Comparison of ENCODE assay signal across 22 cellular contexts in genomic region chr1:236576004-236576403, GRCh38. TPM values are rescaled to one million over a fixed set of nuclear protein-coding genes. Genes with fewer than 3 reads are reported as not detected.
DNase-seq lines count a peak whose midpoint lies in the region; ATAC-seq and TF ChIP-seq lines count a peak whose summit lies in the region.
"Had no signal": no experiment of that assay in that cellular context is flagged by ENCODE, and none has a peak within 500 bp of the region (broad histone marks: within the 10 kb centered on the region; RNA-seq: fewer than 3 reads in every experiment).

No MANE protein-coding gene starts in this region.

- no peak for TF ChIP-seq CTCF in MCF 10A (IDR thresholded peaks at IDR 0.05; ENCODE audit: unreplicated experiment)
- no peak for TF ChIP-seq CTCF in breast epithelium (IDR thresholded peaks at IDR 0.05)

- H3K36me3 ChIP-seq in breast epithelium = peaks cover 12% of the 10 kb centered on the region

- no peak for TF ChIP-seq POLR2A in breast epithelium (IDR thresholded peaks at IDR 0.05)

- DNase-seq in MCF 10A (ENCODE audit: unreplicated experiment) (no peak), breast epithelium (ENCODE audit: low spot score in 2 of 2) (no peak), T-helper 17 cell (no peak), fibroblast of peridontal ligament (ENCODE audit: extremely low read depth) (peak; percentile 17), foreskin melanocyte (no peak), left ventricle myocardium superior (no peak), NCI-H1048 (lab: John Stamatoyannopoulos, UW) (no peak)
- DNase-seq in activated CD4-positive, alpha-beta memory T cell treated with anti-CD3 and anti-CD28 coated beads for 36 hours = no peak
- DNase-seq: activated CD4-positive, alpha-beta T cell treated with anti-CD3 and anti-CD28 coated beads, Interleukin-2, amount 10 ng/mL, durations not matched to agents 24 days and 14 days; activated naive CD4-positive, alpha-beta T cell treated with Interleukin-2 at 50 U/mL for 16 hours; aorta; cortex of kidney; H7; lower lobe of right lung; NCI-H187 treated with DMSO at 0.1 percent for 48 hours; NCI-H226; NCI-H82; OCI-M1; right cardiac atrium; SHP77; stimulated activated CD4-positive, alpha-beta T cell treated with anti-CD3 and anti-CD28 coated beads, Interleukin-15, amount 100 ng/mL, for 24 hours; T-cell had no signal

- H3K27me3 ChIP-seq in breast epithelium = no peaks in the 10 kb centered on the region

- CTCF ChIA-PET in MCF 10A (lab: Yijun Ruan, JAX) = interaction anchor here (0.7 to 1.0 kb wide), 2 partner anchors 35 to 39 kb away, joined by 3 read pairs; no protein-coding TSS in a partner anchor
- CTCF ChIA-PET in activated CD4-positive, alpha-beta memory T cell treated with anti-CD3 and anti-CD28 coated beads for 36 hours (lab: Charles Lee) = no interaction called here

- no peak overlapping the region for H3K4me3 ChIP-seq in breast epithelium
- H3K4me3 ChIP-seq: lower lobe of right lung had no signal

- no TSS peak for BruUV-seq in MCF 10A (replicated peaks; lab: Mats Ljungman, UMichigan)

- H3K4me1 Mint-ChIP-seq in MCF 10A (ENCODE audit: insufficient read depth, unreplicated experiment) (no peaks in the 10 kb centered on the region), T-helper 17 cell (no peaks in the 10 kb centered on the region)
- H3K4me1 Mint-ChIP-seq in activated CD4-positive, alpha-beta memory T cell treated with anti-CD3 and anti-CD28 coated beads for 36 hours (ENCODE audit: low read depth) = no peaks in the 10 kb centered on the region
- H3K4me1 Mint-ChIP-seq: activated CD4-positive, alpha-beta T cell treated with anti-CD3 and anti-CD28 coated beads, Interleukin-2, amount 10 ng/mL, durations not matched to agents 24 days and 14 days; T-cell had no signal

- no peaks in the 10 kb centered on the region for H3K9me3 ChIP-seq in breast epithelium
- H3K9me3 ChIP-seq in T-helper 17 cell (ENCODE audit: control insufficient read depth, low read length, poor library complexity, severe bottlenecking) = no peaks in the 10 kb centered on the region
- H3K9me3 ChIP-seq: lower lobe of right lung had no signal

- peaks cover 100% of the 10 kb centered on the region for H3K36me3 Mint-ChIP-seq in MCF 10A (ENCODE audit: insufficient read depth, unreplicated experiment)
- H3K36me3 Mint-ChIP-seq in T-helper 17 cell (ENCODE audit: low read depth) = peaks cover 2% of the 10 kb centered on the region
- peaks cover 42% of the 10 kb centered on the region for H3K36me3 Mint-ChIP-seq in activated CD4-positive, alpha-beta memory T cell treated with anti-CD3 and anti-CD28 coated beads for 36 hours

- no peaks in the 10 kb centered on the region for H3K9me3 Mint-ChIP-seq in MCF 10A (ENCODE audit: unreplicated experiment)
- no peaks in the 10 kb centered on the region for H3K9me3 Mint-ChIP-seq in activated CD4-positive, alpha-beta memory T cell treated with anti-CD3 and anti-CD28 coated beads for 36 hours
- H3K9me3 Mint-ChIP-seq: activated CD4-positive, alpha-beta T cell treated with anti-CD3 and anti-CD28 coated beads, Interleukin-2, amount 10 ng/mL, durations not matched to agents 24 days and 14 days; T-cell had no signal

- no peaks in the 10 kb centered on the region for H3K27me3 Mint-ChIP-seq in MCF 10A (ENCODE audit: insufficient read depth, unreplicated experiment)
- no peaks in the 10 kb centered on the region for H3K27me3 Mint-ChIP-seq in T-helper 17 cell
- H3K27me3 Mint-ChIP-seq in activated CD4-positive, alpha-beta memory T cell treated with anti-CD3 and anti-CD28 coated beads for 36 hours = no peaks in the 10 kb centered on the region
- H3K27me3 Mint-ChIP-seq: activated CD4-positive, alpha-beta T cell treated with anti-CD3 and anti-CD28 coated beads, Interleukin-2, amount 10 ng/mL, durations not matched to agents 24 days and 14 days; T-cell had no signal

- no peaks in the 10 kb centered on the region for H3K4me1 ChIP-seq in breast epithelium
- H3K4me1 ChIP-seq: lower lobe of right lung had no signal

- intact Hi-C loops in MCF 10A (cut with micrococcal nuclease) (no loop called here), breast epithelium (cut with DNase I; ENCODE audit: low total_unique reads) (no loop called here), left ventricle myocardium superior (cut with micrococcal nuclease) (no loop called here)
- intact Hi-C loops in activated CD4-positive, alpha-beta memory T cell treated with anti-CD3 and anti-CD28 coated beads for 36 hours (cut with micrococcal nuclease) = no loop called here

- H3K4me3 Mint-ChIP-seq in MCF 10A (ENCODE audit: unreplicated experiment) (no peak overlapping the region), T-helper 17 cell (no peak overlapping the region)
- no peak overlapping the region for H3K4me3 Mint-ChIP-seq in activated CD4-positive, alpha-beta memory T cell treated with anti-CD3 and anti-CD28 coated beads for 36 hours
- H3K4me3 Mint-ChIP-seq: activated CD4-positive, alpha-beta T cell treated with anti-CD3 and anti-CD28 coated beads, Interleukin-2, amount 10 ng/mL, durations not matched to agents 24 days and 14 days; T-cell had no signal

- POLR2A ChIA-PET in MCF 10A (lab: Yijun Ruan, JAX) = interaction anchor here (1.5 to 2.2 kb wide), 3 partner anchors 13 to 28 kb away, joined by 4 to 7 read pairs (median 4); partner anchors contain the start of gene HEATR1
- POLR2A ChIA-PET in activated CD4-positive, alpha-beta memory T cell treated with anti-CD3 and anti-CD28 coated beads for 36 hours (lab: Charles Lee) = no interaction called here

- H3K27ac Mint-ChIP-seq in MCF 10A (ENCODE audit: low read depth, unreplicated experiment) (peak overlapping the region; percentile 0), T-helper 17 cell (peak overlapping the region; percentile 11)
- no peak overlapping the region for H3K27ac Mint-ChIP-seq in activated CD4-positive, alpha-beta memory T cell treated with anti-CD3 and anti-CD28 coated beads for 36 hours
- H3K27ac Mint-ChIP-seq: activated CD4-positive, alpha-beta T cell treated with anti-CD3 and anti-CD28 coated beads, Interleukin-2, amount 10 ng/mL, durations not matched to agents 24 days and 14 days; T-cell had no signal

- no peak overlapping the region for H3K27ac ChIP-seq in breast epithelium
- H3K27ac ChIP-seq: lower lobe of right lung had no signal

- ATAC-seq in T-helper 17 cell (no peak), left ventricle myocardium superior (no peak)
- ATAC-seq: lower lobe of right lung, right cardiac atrium, T-cell had no signal

RNA-seq across cellular contexts. Expression of gene HEATR1, which starts 28.3 kb away (rescaled TPM):
- total RNA-seq in MCF 10A (2022) (90.6 and 128 TPM in 2 replicates), breast epithelium (10 to 100 TPM; 23.7 to 32.3 (median 30.5) TPM), T-helper 17 cell (10 to 100 TPM; 34.2 to 45.6 TPM), left ventricle myocardium superior (11.3 TPM)
- 10 to 100 TPM; 67.5 to 70.1 TPM for total RNA-seq in activated CD4-positive, alpha-beta memory T cell treated with anti-CD3 and anti-CD28 coated beads for 36 hours

RNA-seq across cellular contexts. Expression of gene LGALS8, which starts 52.2 kb away (rescaled TPM):
- 73.2 and 99.7 TPM in 2 replicates for total RNA-seq in MCF 10A (2022)
- 100 to 1,000 TPM in 1 of 3 donors, 10 to 100 TPM in 2; 70.2 to 119 (median 96.4) TPM for total RNA-seq in breast epithelium
- total RNA-seq in T-helper 17 cell = 100 to 1,000 TPM; 161 to 173 TPM
- total RNA-seq in activated CD4-positive, alpha-beta memory T cell treated with anti-CD3 and anti-CD28 coated beads for 36 hours = 10 to 100 TPM; 83.7 to 88.3 TPM
- total RNA-seq in left ventricle myocardium superior = 86.0 TPM
